11 cellular contexts compared by ENCODE assay signal in the genomic region with DNA sequence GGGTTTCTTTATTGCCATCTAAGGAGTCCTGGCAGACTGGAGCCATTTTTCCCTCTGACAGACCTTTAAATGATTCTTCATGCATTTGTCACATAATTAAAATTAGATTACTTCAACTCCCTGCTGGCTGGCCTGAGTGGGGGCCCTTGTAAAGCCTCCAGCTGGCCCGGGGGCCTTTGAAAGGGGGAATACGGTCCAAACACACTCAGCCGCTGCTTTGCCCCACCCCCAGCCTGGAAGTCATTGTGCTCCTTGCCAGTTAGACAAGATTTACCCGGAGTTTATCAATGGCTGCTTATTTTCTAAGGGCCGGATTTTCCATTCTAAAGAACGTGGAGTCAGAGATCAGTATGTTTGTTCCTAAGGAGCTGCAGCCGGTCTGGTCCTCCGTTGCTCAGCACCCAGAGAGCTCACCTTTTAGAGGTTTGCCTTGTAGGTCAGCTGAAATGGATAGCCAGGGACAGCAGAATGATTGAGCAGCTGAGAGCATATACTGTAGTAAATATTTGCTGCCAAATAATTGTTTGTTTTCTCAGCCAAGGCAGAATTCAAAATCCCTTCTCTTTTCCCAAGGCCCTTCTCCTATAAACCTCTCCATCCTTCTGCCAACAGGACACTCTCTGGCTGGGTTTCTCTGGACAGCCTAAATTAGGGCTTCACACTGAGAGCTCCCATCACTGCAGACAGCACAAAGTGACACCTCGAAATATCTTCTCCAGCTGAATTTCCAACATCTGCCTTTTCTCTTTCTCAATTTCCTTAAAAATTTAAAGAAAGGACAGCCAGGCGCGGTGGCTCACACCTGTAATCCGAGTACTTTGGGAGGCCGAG.
A peak's percentile ranks its signal among the peaks of the same experiment; 100 is the strongest.
DNase-seq lines count a peak whose midpoint lies in the region; TF ChIP-seq lines count a peak whose summit lies in the region.
"Had no signal": no experiment of that assay in that cellular context is flagged by ENCODE, and none has a peak within 500 bp of the region (broad histone marks: within the 10 kb centered on the region; RNA-seq: fewer than 3 reads in every experiment).

No MANE protein-coding gene starts in this region.

- H3K27ac ChIP-seq in effector memory CD4-positive, alpha-beta T cell (ENCODE audit: insufficient read depth, low read length, poor library complexity, severe bottlenecking) = no peak overlapping the region
- H3K27ac ChIP-seq in spleen = peak overlapping the region in 1 of 8 donors; percentile 8
- H3K27ac ChIP-seq: 22Rv1 had no signal

- no peak overlapping the region for H3K4me3 ChIP-seq in effector memory CD4-positive, alpha-beta T cell (ENCODE audit: insufficient read depth, low read depth, low read length, poor library complexity, severe bottlenecking)
- no peak overlapping the region for H3K4me3 ChIP-seq in spleen

- no peaks in the 10 kb centered on the region for H3K9me3 ChIP-seq in effector memory CD4-positive, alpha-beta T cell (ENCODE audit: control insufficient read depth, low read length)
- peaks cover 0 to 12% (median 3%) of the 10 kb centered on the region in 8 donors for H3K9me3 ChIP-seq in spleen

- TF ChIP-seq POLR2A in spleen (IDR thresholded peaks at IDR 0.05) = no peak

- H3K36me3 ChIP-seq in effector memory CD4-positive, alpha-beta T cell (ENCODE audit: control insufficient read depth, insufficient read depth, low read length) = no peaks in the 10 kb centered on the region
- H3K36me3 ChIP-seq in spleen = no peaks in the 10 kb centered on the region

- TF ChIP-seq CTCF in spleen (IDR thresholded peaks at IDR 0.05 in 8 of 11, conservative IDR thresholded peaks at IDR 0.05 in 3 of 11) = no peak

- intact Hi-C loops in spleen (cut with DNase I; ENCODE audit: low total_unique reads) = no loop called here

- 66 to 79% (median 75%) methylated on average over 13 of the region's 13 CpGs for WGBS in spleen, 5 donors

- DNase-seq in DMS 273 (lab: John Stamatoyannopoulos, UW; ENCODE audit: unreplicated experiment) (peak; percentile 49), DMS 273 treated with DMSO at 0.1 percent for 48 hours (lab: John Stamatoyannopoulos, UW) (no peak), epidermal melanocyte (ENCODE audit: insufficient read length, low spot score) (peak; percentile 31), myocyte (ENCODE audit: low read depth) (peak; percentile 53), ureter (ENCODE audit: low spot score) (peak; percentile 53), NOMO-1 treated with DMSO at 0.1 percent for 48 hours (lab: John Stamatoyannopoulos, UW; ENCODE audit: unreplicated experiment) (no peak), spleen (no peak)
- no peak for DNase-seq in effector memory CD4-positive, alpha-beta T cell
- DNase-seq: activated B cell treated with CpG ODN at 0.5 μM for 24 hours, NCI-H2029 treated with DMSO at 0.1 percent for 48 hours had no signal

- no peaks in the 10 kb centered on the region for H3K4me1 ChIP-seq in effector memory CD4-positive, alpha-beta T cell (ENCODE audit: control insufficient read depth, insufficient read depth, low read length, poor library complexity, severe bottlenecking)
- H3K4me1 ChIP-seq in spleen = no peaks in the 10 kb centered on the region

- no peaks in the 10 kb centered on the region for H3K27me3 ChIP-seq in effector memory CD4-positive, alpha-beta T cell (replicated peaks; ENCODE audit: control insufficient read depth, insufficient read depth, low read length, poor library complexity, severe bottlenecking)
- H3K27me3 ChIP-seq in spleen (replicated peaks in 1 of 7) = no peaks in the 10 kb centered on the region

Comparison
In these comparisons a context has a peak if more than half of its experiments do, and no peak if none do; other contexts are left out.
1. DNase-seq: peak in DMS 273 (single experiment), epidermal melanocyte (single experiment), myocyte (single experiment) and ureter (single experiment); none in DMS 273 treated with DMSO at 0.1 percent for 48 hours (single experiment), effector memory CD4-positive, alpha-beta T cell (0 of 3), NOMO-1 treated with DMSO at 0.1 percent for 48 hours (single experiment) and spleen (single experiment).